ENCODE assay signal across 1 cellular context in genomic region chr1:18934205-18935000, GRCh38.
TF ChIP-seq lines count a peak whose summit lies in the region.

No MANE protein-coding gene starts in this region.

TF ChIP-seq in HEK293, 187 proteins besides CTCF, POLR2A, EP300 and RAD21 (continued from another document):
- TF ChIP-seq ZBTB10 (tag by site-specific recombination; IDR thresholded peaks at IDR 0.05) (no peak), ZNF704 (tag by site-specific recombination; IDR thresholded peaks at IDR 0.05) (no peak), ZNF23 (tag by site-specific recombination; IDR thresholded peaks at IDR 0.05; ENCODE audit: borderline replicate concordance) (no peak), ZNF658 (tag by site-specific recombination; IDR thresholded peaks at IDR 0.05) (no peak), ZNF555 (tag by site-specific recombination; conservative IDR thresholded peaks at IDR 0.05) (no peak)
TF ChIP-seq in HEK293: peak in this region for 1.
